ENCODE assay signal across 10 cellular contexts in genomic region chr1:113980120-113980519, GRCh38. TPM values are rescaled to one million over a fixed set of nuclear protein-coding genes. Genes with fewer than 3 reads are reported as not detected.
A peak's percentile ranks its signal among the peaks of the same experiment; 100 is the strongest.
DNase-seq lines count a peak whose midpoint lies in the region; ATAC-seq, FAIRE-seq and TF ChIP-seq lines count a peak whose summit lies in the region.
"Had no signal": no experiment of that assay in that cellular context is flagged by ENCODE, and none has a peak within 500 bp of the region (broad histone marks: within the 10 kb centered on the region; RNA-seq: fewer than 3 reads in every experiment).

No MANE protein-coding gene starts in this region.

- POLR2A ChIA-PET in naive thymus-derived CD8-positive, alpha-beta T cell (lab: Charles Lee): interaction anchor here (0.9 kb wide), 1 partner anchor 9 kb away, joined by 4 read pairs; no protein-coding TSS in a partner anchor

- peak overlapping the region; percentile 96 for H3K27ac Mint-ChIP-seq in HFFc6
- H3K27ac Mint-ChIP-seq in brain: peak overlapping the region in 3 of 5 experiments; percentile 88 to 94 (median 93)
- peak overlapping the region in 4 of 10 donors; percentile 20 to 65 (median 47) for H3K27ac Mint-ChIP-seq in naive thymus-derived CD8-positive, alpha-beta T cell
- H3K27ac Mint-ChIP-seq: stimulated activated naive CD8-positive, alpha-beta T cell treated with anti-CD3 and anti-CD28 coated beads, Interleukin-15, Interleukin-2, amounts not matched to agents 100 ng/mL and 50 ng/mL, for 24 hours had no signal

- intact Hi-C loops in kidney (cut with DNase I): no loop called here

- H3K4me1 Mint-ChIP-seq in HFFc6 (ENCODE audit: low read depth) (peaks cover 100% of the 10 kb centered on the region), brain (peaks cover 88% of the 10 kb centered on the region)
- H3K4me1 Mint-ChIP-seq in naive thymus-derived CD8-positive, alpha-beta T cell: peaks cover 20 to 42% (median 40%) of the 10 kb centered on the region in 4 donors

- no peak for FAIRE-seq in kidney (lab: Jason Lieb, UNC)

- H3K9me3 ChIP-seq in kidney (ENCODE audit: control insufficient read depth in 1 of 2, low read length in 2 of 2): no peaks in the 10 kb centered on the region
- no peaks in the 10 kb centered on the region for H3K9me3 ChIP-seq in stomach smooth muscle (ENCODE audit: control insufficient read depth in 2 of 2, low read length in 2 of 2)

- H3K9ac ChIP-seq in kidney (ENCODE audit: low read length in 2 of 2) (no peak overlapping the region), stomach smooth muscle (ENCODE audit: low read length in 2 of 2) (peak overlapping the region; percentile 62 to 93)

- TF ChIP-seq CTCF in HFFc6 (IDR thresholded peaks at IDR 0.05) (no peak), brain (conservative IDR thresholded peaks at IDR 0.05) (no peak), kidney (IDR thresholded peaks at IDR 0.05; ENCODE audit: borderline replicate concordance, extremely low read depth, insufficient read depth) (no peak)

- H3K4me1 ChIP-seq in kidney (ENCODE audit: control insufficient read depth in 1 of 2, insufficient read depth in 1 of 2, low read depth in 1 of 2, low read length in 2 of 2): peaks cover 7 to 32% of the 10 kb centered on the region in 2 donors
- peaks cover 72% of the 10 kb centered on the region for H3K4me1 ChIP-seq in stomach smooth muscle (ENCODE audit: control insufficient read depth, insufficient read depth, low read length)

- DNase-seq in HFFc6: peak; percentile 23
- DNase-seq in kidney: peak; percentile 88
- DNase-seq in NCI-H2029 treated with DMSO at 0.1 percent for 48 hours (lab: John Stamatoyannopoulos, UW): no peak
- no peak for DNase-seq in naive thymus-derived CD8-positive, alpha-beta T cell
- no peak for DNase-seq in kidney glomerular epithelial cell (lab: John Stamatoyannopoulos, UW)
- no peak for DNase-seq in AG08396 (ENCODE audit: low spot score)
- DNase-seq: central memory CD4-positive, alpha-beta T cell had no signal

- H3K4me3 ChIP-seq in kidney (ENCODE audit: low read length in 2 of 2): peak overlapping the region; percentile 35 to 52
- H3K4me3 ChIP-seq in stomach smooth muscle (ENCODE audit: low read length in 2 of 2): peak overlapping the region; percentile 53 to 81

- peak overlapping the region; percentile 91 for H3K4me3 Mint-ChIP-seq in HFFc6
- peak overlapping the region in 3 of 5 experiments; percentile 67 to 82 (median 78) for H3K4me3 Mint-ChIP-seq in brain
- H3K4me3 Mint-ChIP-seq in naive thymus-derived CD8-positive, alpha-beta T cell: no peak overlapping the region
- H3K4me3 Mint-ChIP-seq: stimulated activated naive CD8-positive, alpha-beta T cell treated with anti-CD3 and anti-CD28 coated beads, Interleukin-15, Interleukin-2, amounts not matched to agents 100 ng/mL and 50 ng/mL, for 24 hours had no signal

- no peaks in the 10 kb centered on the region for H3K9me3 Mint-ChIP-seq in HFFc6
- H3K9me3 Mint-ChIP-seq in brain: peaks cover 0 to 2% (median 0%) of the 10 kb centered on the region in 5 experiments
- no peaks in the 10 kb centered on the region for H3K9me3 Mint-ChIP-seq in naive thymus-derived CD8-positive, alpha-beta T cell
- H3K9me3 Mint-ChIP-seq: stimulated activated naive CD8-positive, alpha-beta T cell treated with anti-CD3 and anti-CD28 coated beads, Interleukin-15, Interleukin-2, amounts not matched to agents 100 ng/mL and 50 ng/mL, for 24 hours had no signal

- H3K27ac ChIP-seq in kidney (ENCODE audit: low read depth in 2 of 2, low read length in 2 of 2): peak overlapping the region in 1 of 2 donors; percentile 25
- H3K27ac ChIP-seq in stomach smooth muscle (ENCODE audit: low read length): peak overlapping the region; percentile 95

- H3K36me3 Mint-ChIP-seq in HFFc6 (ENCODE audit: low read depth) (peaks cover 27% of the 10 kb centered on the region), brain (no peaks in the 10 kb centered on the region)
- peaks cover 0 to 16% (median 3%) of the 10 kb centered on the region in 3 donors for H3K36me3 Mint-ChIP-seq in naive thymus-derived CD8-positive, alpha-beta T cell

- no peaks in the 10 kb centered on the region for H3K36me3 ChIP-seq in kidney (ENCODE audit: control insufficient read depth in 1 of 2, insufficient read depth in 2 of 2, low read length in 2 of 2)
- H3K36me3 ChIP-seq in stomach smooth muscle (ENCODE audit: control insufficient read depth in 2 of 2, insufficient read depth in 2 of 2, low read length in 2 of 2): peaks cover 0 to 4% of the 10 kb centered on the region in 2 donors

- ATAC-seq in naive thymus-derived CD8-positive, alpha-beta T cell: no peak

- no peaks in the 10 kb centered on the region for H3K27me3 ChIP-seq in stomach smooth muscle (ENCODE audit: control insufficient read depth in 1 of 2, insufficient read depth in 2 of 2, low read length in 2 of 2)

- peaks cover 4% of the 10 kb centered on the region for H3K27me3 Mint-ChIP-seq in HFFc6 (ENCODE audit: insufficient read depth)
- peaks cover 8% of the 10 kb centered on the region for H3K27me3 Mint-ChIP-seq in brain
- H3K27me3 Mint-ChIP-seq in naive thymus-derived CD8-positive, alpha-beta T cell: no peaks in the 10 kb centered on the region
- H3K27me3 Mint-ChIP-seq: stimulated activated naive CD8-positive, alpha-beta T cell treated with anti-CD3 and anti-CD28 coated beads, Interleukin-15, Interleukin-2, amounts not matched to agents 100 ng/mL and 50 ng/mL, for 24 hours had no signal

RNA-seq across cellular contexts. Expression of gene OLFML3, which starts 0.8 kb away (rescaled TPM):
- total RNA-seq in HFFc6 (2021; fragmentation: NEBNext Ultra II Directional; extraction: Animal tissue kit (Norgen Biotek cat#: 25700)): 100 to 1,000 TPM in 4 of 6 experiments, 10 to 100 TPM in 2; 66.4 to 130 (median 123) TPM
- 17.0 TPM for polyA plus RNA-seq in brain (ENCODE audit: insufficient read depth, low read depth, low replicate concordance)
- 13.5 TPM for total RNA-seq in kidney
- 22.9 TPM for polyA plus RNA-seq in kidney (ENCODE audit: insufficient read depth, low read depth, low replicate concordance)
- under 1 TPM; 0.36 to 0.49 TPM for total RNA-seq in naive thymus-derived CD8-positive, alpha-beta T cell
- not detected for polyA plus RNA-seq in naive thymus-derived CD8-positive, alpha-beta T cell

RNA-seq across cellular contexts. Expression of gene HIPK1, which starts 51.0 kb away (rescaled TPM):
- 10 to 100 TPM; 34.6 to 49.1 (median 38.7) TPM for total RNA-seq in HFFc6 (2021; fragmentation: NEBNext Ultra II Directional; extraction: Animal tissue kit (Norgen Biotek cat#: 25700))
- 39.3 TPM for polyA plus RNA-seq in brain (ENCODE audit: insufficient read depth, low read depth, low replicate concordance)
- total RNA-seq in kidney: 65.0 TPM
- 8.4 TPM for polyA plus RNA-seq in kidney (ENCODE audit: insufficient read depth, low read depth, low replicate concordance)
- total RNA-seq in naive thymus-derived CD8-positive, alpha-beta T cell: 100 to 1,000 TPM; 123 to 138 TPM
- 10 to 100 TPM; 14.5 to 19.3 (median 17.5) TPM for polyA plus RNA-seq in naive thymus-derived CD8-positive, alpha-beta T cell

Comparison
In these comparisons a context has a peak if more than half of its experiments do, and no peak if none do; other contexts are left out.
1. DNase-seq: peak in HFFc6 (single experiment) and kidney (single experiment); none in NCI-H2029 treated with DMSO at 0.1 percent for 48 hours (single experiment), naive thymus-derived CD8-positive, alpha-beta T cell (0 of 10), kidney glomerular epithelial cell (single experiment) and AG08396 (single experiment).
2. H3K4me3 Mint-ChIP-seq: peak in HFFc6 (single experiment) and brain (3 of 5); none in naive thymus-derived CD8-positive, alpha-beta T cell (0 of 10).
3. H3K9ac ChIP-seq: peak in stomach smooth muscle (2 of 2); none in kidney (0 of 2).